In genomic region chr21:17387030-17387617, GRCh38 we compare ENCODE assay signal across 8 cellular contexts.
DNase-seq lines count a peak whose midpoint lies in the region; ATAC-seq, FAIRE-seq and TF ChIP-seq lines count a peak whose summit lies in the region.

No MANE protein-coding gene starts in this region.

- DNase-seq in AG09319 (ENCODE audit: extremely low read depth, low read depth) (peak; percentile 14), GM18507 (ENCODE audit: extremely low spot score, insufficient read length, low read depth) (peak; percentile 25), NCI-H524 treated with DMSO at 0.1 percent for 48 hours (lab: John Stamatoyannopoulos, UW) (peak; percentile 35), esophagus muscularis mucosa (ENCODE audit: extremely low spot score) (no peak), neural crest cell (ENCODE audit: low read depth, low spot score) (peak; percentile 59), vagina (ENCODE audit: extremely low spot score in 2 of 2) (no peak)
- DNase-seq in activated CD4-positive, alpha-beta T cell treated with anti-CD3 and anti-CD28 coated beads, Interleukin-2, amount 50 U/mL, for 4 hours: peak; percentile 8 to 28

- 21% methylated on average over 7 of the region's 7 CpGs for WGBS in esophagus muscularis mucosa

- H3K36me3 ChIP-seq in esophagus muscularis mucosa (no peaks in the 10 kb centered on the region), vagina (no peaks in the 10 kb centered on the region)

- H3K9me3 ChIP-seq in esophagus muscularis mucosa: peaks cover 0 to 6% (median 3%) of the 10 kb centered on the region in 4 donors
- H3K9me3 ChIP-seq in vagina: no peaks in the 10 kb centered on the region

- intact Hi-C loops in esophagus muscularis mucosa (cut with DNase I): loop anchor here (2.0 kb wide), 1 partner anchor 198 kb away; no protein-coding TSS in a partner anchor
- intact Hi-C loops in vagina (cut with DNase I): loop anchor here (10.0 kb wide), 1 partner anchor 208 kb away; no protein-coding TSS in a partner anchor

- H3K36me3 Mint-ChIP-seq in neural crest cell (ENCODE audit: low read depth): peaks cover 3% of the 10 kb centered on the region

- FAIRE-seq in GM18507 (lab: Jason Lieb, UNC): peak; percentile 56

- peak; percentile 57 for ATAC-seq in HG03575 (IDR thresholded peaks at IDR 0.05; ENCODE audit: extremely low read depth, insufficient number of reproducible peaks, low FRiP score, unreplicated experiment)

- H3K27me3 ChIP-seq in esophagus muscularis mucosa (no peaks in the 10 kb centered on the region), vagina (no peaks in the 10 kb centered on the region)

- H3K27ac ChIP-seq in esophagus muscularis mucosa (replicated peaks in 1 of 4) (no peak overlapping the region), vagina (no peak overlapping the region)

- no peak overlapping the region for H3K27ac Mint-ChIP-seq in neural crest cell (ENCODE audit: unreplicated experiment)

- no peaks in the 10 kb centered on the region for H3K4me1 Mint-ChIP-seq in neural crest cell

- H3K4me3 Mint-ChIP-seq in neural crest cell: no peak overlapping the region

- TF ChIP-seq EP300 in esophagus muscularis mucosa (IDR thresholded peaks at IDR 0.05): no peak

- no peaks in the 10 kb centered on the region for H3K4me1 ChIP-seq in esophagus muscularis mucosa
- no peaks in the 10 kb centered on the region for H3K4me1 ChIP-seq in vagina

- TF ChIP-seq POLR2A in esophagus muscularis mucosa (IDR thresholded peaks at IDR 0.05; ENCODE audit: low read depth) (no peak), vagina (IDR thresholded peaks at IDR 0.05) (no peak)

- peaks cover 3% of the 10 kb centered on the region for H3K27me3 Mint-ChIP-seq in neural crest cell (ENCODE audit: low read depth)

- H3K4me3 ChIP-seq in esophagus muscularis mucosa (no peak overlapping the region), vagina (no peak overlapping the region)

- peaks cover 2% of the 10 kb centered on the region for H3K9me3 Mint-ChIP-seq in neural crest cell

- peak; percentile 54 for TF ChIP-seq CTCF in AG09319 (IDR thresholded peaks at IDR 0.05; ENCODE audit: low read depth, low read length)
- peak; percentile 66 to 77 (median 76) for TF ChIP-seq CTCF in esophagus muscularis mucosa (IDR thresholded peaks at IDR 0.05)
- TF ChIP-seq CTCF in neural crest cell (conservative IDR thresholded peaks at IDR 0.05): peak; percentile 90
- peak; percentile 68 to 87 (median 81) for TF ChIP-seq CTCF in vagina (IDR thresholded peaks at IDR 0.05)

Comparison
In these comparisons a context has a peak if more than half of its experiments do, and no peak if none do; other contexts are left out.
1. DNase-seq: peak in AG09319 (single experiment), GM18507 (single experiment), NCI-H524 treated with DMSO at 0.1 percent for 48 hours (single experiment), activated CD4-positive, alpha-beta T cell treated with anti-CD3 and anti-CD28 coated beads, Interleukin-2, amount 50 U/mL, for 4 hours (2 of 2) and neural crest cell (single experiment); none in esophagus muscularis mucosa (single experiment) and vagina (0 of 2).
2. Peak in every context shown above with its lines, with median percentiles within 50 percentile points of each other: CTCF ChIP-seq.